ENCODE assay signal across 8 cellular contexts in genomic region chr10:23702977-23703414, GRCh38.
DNase-seq lines count a peak whose midpoint lies in the region; ATAC-seq and TF ChIP-seq lines count a peak whose summit lies in the region.

No MANE protein-coding gene starts in this region.

- TF ChIP-seq POLR2A in uterus (IDR thresholded peaks at IDR 0.05) = no peak

- no peak overlapping the region for H2AFZ ChIP-seq in DND-41 (ENCODE audit: low read depth, low read length)

- H4K20me1 ChIP-seq in DND-41 (ENCODE audit: insufficient read depth, low read length) = no peaks in the 10 kb centered on the region

- H3K4me2 ChIP-seq in DND-41 (ENCODE audit: insufficient read depth, low read length) = no peak overlapping the region

- intact Hi-C loops in uterus (cut with DNase I; ENCODE audit: low total_unique reads) = no loop called here

- H3K9me3 ChIP-seq in DND-41 (ENCODE audit: insufficient read depth, low read length, severe bottlenecking) = peaks cover 4% of the 10 kb centered on the region
- peaks cover 0 to 3% of the 10 kb centered on the region in 2 donors for H3K9me3 ChIP-seq in uterus

- H3K27ac ChIP-seq in DND-41 (ENCODE audit: low read length) = no peak overlapping the region
- H3K27ac ChIP-seq in uterus = no peak overlapping the region

- H3K9ac ChIP-seq in DND-41 (ENCODE audit: low read depth, low read length) = no peak overlapping the region

- H3K4me3 ChIP-seq in DND-41 (ENCODE audit: low read depth in 1 of 2, low read length in 2 of 2) (no peak overlapping the region), fibroblast of pulmonary artery (replicated peaks; ENCODE audit: low read depth, low read length) (no peak overlapping the region), uterus (no peak overlapping the region)

- no peaks in the 10 kb centered on the region for H3K79me2 ChIP-seq in DND-41 (ENCODE audit: insufficient read depth, low read length)

- TF ChIP-seq CTCF in DND-41 (IDR thresholded peaks at IDR 0.05; ENCODE audit: borderline replicate concordance, extremely low read depth, low read length, poor library complexity, severe bottlenecking) (peak; percentile 82), fibroblast of pulmonary artery (IDR thresholded peaks at IDR 0.05; ENCODE audit: low read length, missing control alignments) (peak; percentile 69), omental fat pad (IDR thresholded peaks at IDR 0.05) (no peak), uterus (IDR thresholded peaks at IDR 0.05) (peak; percentile 31 to 51 (median 39))

- no peaks in the 10 kb centered on the region for H3K36me3 ChIP-seq in DND-41 (ENCODE audit: insufficient read depth, low read length)
- no peaks in the 10 kb centered on the region for H3K36me3 ChIP-seq in uterus

- H3K27me3 ChIP-seq in DND-41 (ENCODE audit: insufficient read depth, low read length, poor library complexity) (peaks cover 2% of the 10 kb centered on the region), uterus (no peaks in the 10 kb centered on the region)

- ATAC-seq in DND-41 (ENCODE audit: insufficient read depth, low read depth) = peak; percentile 100
- ATAC-seq in GM21367 (IDR thresholded peaks at IDR 0.05; ENCODE audit: unreplicated experiment) = peak; percentile 97
- ATAC-seq in HG03558 (IDR thresholded peaks at IDR 0.05; ENCODE audit: extremely low read depth, unreplicated experiment) = peak; percentile 96
- peak; percentile 86 for ATAC-seq in omental fat pad (ENCODE audit: low FRiP score)

- DNase-seq in DND-41 = peak; percentile 67
- peak; percentile 71 to 81 for DNase-seq in NOMO-1 (lab: John Stamatoyannopoulos, UW; ENCODE audit: unreplicated experiment in 2 of 2)
- DNase-seq in activated T-cell treated with anti-CD3 and anti-CD28 coated beads for 4 hours = peak; percentile 33
- peak; percentile 71 for DNase-seq in fibroblast of pulmonary artery (ENCODE audit: low read depth)
- no peak for DNase-seq in omental fat pad (ENCODE audit: low spot score)
- peak in 1 of 2 donors; percentile 19 for DNase-seq in uterus

- H3K4me1 ChIP-seq in DND-41 (ENCODE audit: insufficient read depth, low read length) (no peaks in the 10 kb centered on the region), uterus (no peaks in the 10 kb centered on the region)

Comparison
In these comparisons a context has a peak if more than half of its experiments do, and no peak if none do; other contexts are left out.
1. CTCF ChIP-seq: peak in DND-41 (single experiment), fibroblast of pulmonary artery (single experiment) and uterus (4 of 4); none in omental fat pad (0 of 3).
2. Peak in every context shown above with its lines, with median percentiles within 50 percentile points of each other: ATAC-seq.